1 cellular context compared by ENCODE assay signal in genomic region chr3:185351371-185351770, GRCh38.
TF ChIP-seq lines count a peak whose summit lies in the region.

No MANE protein-coding gene starts in this region.

TF ChIP-seq in IMR-90, 13 proteins besides CTCF, POLR2A, EP300 and RAD21 (continued from another document):
- no peak for TF ChIP-seq USF2 (IDR thresholded peaks at IDR 0.05; ENCODE audit: low read depth, low read length)
- no peak for TF ChIP-seq ELK1 (IDR thresholded peaks at IDR 0.05; ENCODE audit: borderline replicate concordance, low read depth, low read length)
- TF ChIP-seq MAFK (IDR thresholded peaks at IDR 0.05; ENCODE audit: low read depth, low read length): no peak
- no peak for TF ChIP-seq MAZ (IDR thresholded peaks at IDR 0.05; ENCODE audit: borderline replicate concordance, low read depth, low read length)
- TF ChIP-seq CHD1 (IDR thresholded peaks at IDR 0.05; ENCODE audit: low read depth, low read length): no peak
- TF ChIP-seq RFX5 (IDR thresholded peaks at IDR 0.05; ENCODE audit: low read depth, low read length): no peak
- TF ChIP-seq NFE2L2 (IDR thresholded peaks at IDR 0.05; ENCODE audit: low read depth, low read length): no peak
- no peak for TF ChIP-seq RCOR1 (IDR thresholded peaks at IDR 0.05; ENCODE audit: insufficient replicate concordance, low read length)
- no peak for TF ChIP-seq CEBPB (IDR thresholded peaks at IDR 0.05; ENCODE audit: low read depth, low read length)
